In genomic region chr3:110405830-110406580, GRCh38 we compare ENCODE assay signal across 23 cellular contexts.
"Had no signal": no experiment of that assay in that cellular context is flagged by ENCODE, and none has a peak within 500 bp of the region (broad histone marks: within the 10 kb centered on the region; RNA-seq: fewer than 3 reads in every experiment).

No MANE protein-coding gene starts in this region.

- H3K9me3 Mint-ChIP-seq: neural progenitor cell; stimulated activated memory B cell treated with anti-CD40 and anti-IgM and Interleukin-4, amounts not matched to agents 10 μg/mL and 1 μg/mL and 100 μg/mL, for 72 hours; type B pancreatic cell had no signal

- H3K27ac Mint-ChIP-seq: memory B cell; mesothelial cell of epicardium; naive thymus-derived CD4-positive, alpha-beta T cell; nephron; neural progenitor cell; stimulated activated memory B cell treated with anti-CD40 and anti-IgM and Interleukin-4, amounts not matched to agents 10 μg/mL and 1 μg/mL and 100 μg/mL, for 72 hours; type B pancreatic cell had no signal

- ATAC-seq: left ventricle myocardium superior; lower lobe of right lung; naive thymus-derived CD4-positive, alpha-beta T cell; stimulated activated naive CD8-positive, alpha-beta T cell treated with anti-CD3 and anti-CD28 coated beads, Interleukin-15, Interleukin-2, amounts not matched to agents 100 U/mL and 50 U/mL, for 24 hours had no signal

- H3K9ac ChIP-seq: neural progenitor cell had no signal

- H3K27ac ChIP-seq: dorsolateral prefrontal cortex, lower lobe of right lung, neural progenitor cell, prostate gland, right atrium auricular region, sigmoid colon, spleen, testis, tibial artery had no signal

- H3K4me1 ChIP-seq: lower lobe of right lung, neural progenitor cell, prostate gland, right atrium auricular region, sigmoid colon, spleen, testis, tibial artery had no signal

- H2AFZ ChIP-seq: neural progenitor cell had no signal

- H3K27me3 ChIP-seq: dorsolateral prefrontal cortex, neural progenitor cell, right atrium auricular region, sigmoid colon, spleen, testis, tibial artery had no signal

- H3K4me1 Mint-ChIP-seq: memory B cell; mesothelial cell of epicardium; naive thymus-derived CD4-positive, alpha-beta T cell; nephron; neural progenitor cell; stimulated activated memory B cell treated with anti-CD40 and anti-IgM and Interleukin-4, amounts not matched to agents 10 μg/mL and 1 μg/mL and 100 μg/mL, for 72 hours had no signal

- FAIRE-seq: keratinocyte, urothelium cell line had no signal

- H3K9me3 ChIP-seq: lower lobe of right lung, prostate gland, right atrium auricular region, sigmoid colon, testis, tibial artery had no signal

- H3K36me3 Mint-ChIP-seq: memory B cell; mesothelial cell of epicardium; naive thymus-derived CD4-positive, alpha-beta T cell; neural progenitor cell; stimulated activated memory B cell treated with anti-CD40 and anti-IgM and Interleukin-4, amounts not matched to agents 10 μg/mL and 1 μg/mL and 100 μg/mL, for 72 hours; type B pancreatic cell had no signal

- H3K27me3 Mint-ChIP-seq: memory B cell; stimulated activated memory B cell treated with anti-CD40 and anti-IgM and Interleukin-4, amounts not matched to agents 10 μg/mL and 1 μg/mL and 100 μg/mL, for 72 hours; type B pancreatic cell had no signal

- H3K4me3 ChIP-seq: dorsolateral prefrontal cortex, lower lobe of right lung, neural progenitor cell, prostate gland, right atrium auricular region, sigmoid colon, spleen, testis, tibial artery had no signal

- H3K4me2 ChIP-seq: neural progenitor cell had no signal

- H3K4me3 Mint-ChIP-seq: memory B cell; mesothelial cell of epicardium; naive thymus-derived CD4-positive, alpha-beta T cell; nephron; neural progenitor cell; stimulated activated memory B cell treated with anti-CD40 and anti-IgM and Interleukin-4, amounts not matched to agents 10 μg/mL and 1 μg/mL and 100 μg/mL, for 72 hours; type B pancreatic cell had no signal

- H3K36me3 ChIP-seq: lower lobe of right lung, neural progenitor cell, prostate gland, right atrium auricular region, sigmoid colon, spleen, tibial artery had no signal

- DNase-seq: dorsolateral prefrontal cortex; effector CD4-positive, alpha-beta T cell; hypothalamus; left ventricle myocardium superior; lower lobe of right lung; naive thymus-derived CD4-positive, alpha-beta T cell; sigmoid colon; spleen; stimulated activated CD4-positive, alpha-beta T cell treated with anti-CD3 and anti-CD28 coated beads, Interleukin-4, amount 100 ng/mL, for 4 hours; stimulated activated naive CD8-positive, alpha-beta T cell treated with anti-CD3 and anti-CD28 coated beads, Interleukin-15, Interleukin-2, amounts not matched to agents 100 U/mL and 50 U/mL, for 24 hours; substantia nigra; testis; tibial artery had no signal
